2 cellular contexts compared by ENCODE assay signal in the genomic region with DNA sequence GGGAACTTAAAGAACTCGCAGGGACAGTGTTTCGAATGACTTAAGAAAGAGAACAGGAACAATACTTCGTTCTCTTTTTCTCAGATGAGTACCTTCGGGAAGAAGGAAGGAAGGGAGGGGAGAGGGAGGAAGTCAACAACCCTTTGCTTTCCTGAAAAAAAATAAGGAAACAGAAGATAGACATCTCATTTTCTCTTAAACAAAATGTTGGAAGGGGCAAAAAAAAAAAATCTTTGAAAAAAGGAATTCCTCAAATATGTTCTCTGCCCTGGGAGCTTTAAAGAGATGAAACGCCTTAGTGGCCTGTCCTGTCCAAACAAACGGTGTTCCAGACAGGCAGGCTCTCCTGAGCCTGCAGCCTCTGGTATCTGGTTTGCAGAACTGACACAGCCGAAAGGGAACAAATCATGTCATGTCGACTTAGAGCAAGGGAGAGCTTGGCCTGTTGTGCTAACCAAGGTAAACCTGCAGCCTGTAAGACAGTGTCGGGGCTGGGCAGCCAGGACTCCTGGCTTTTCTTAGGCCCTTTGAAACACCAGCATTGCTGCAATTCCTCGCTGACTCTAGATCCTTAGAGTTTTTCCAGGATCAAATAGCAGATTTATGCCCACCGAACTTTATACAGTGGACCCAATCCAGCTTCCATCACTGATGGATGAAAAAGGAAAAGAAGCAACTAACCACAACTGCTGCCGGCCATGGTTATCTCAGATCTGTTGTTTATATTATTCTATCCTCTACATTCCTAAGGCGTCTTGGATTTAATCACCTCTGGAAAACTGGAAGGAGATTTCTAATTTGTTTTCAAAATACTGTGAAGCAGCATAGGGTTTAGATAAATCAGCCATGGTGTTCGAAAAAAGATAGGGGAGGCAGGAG.
A peak's percentile ranks its signal among the peaks of the same experiment; 100 is the strongest.
TF ChIP-seq lines count a peak whose summit lies in the region.

A gene with protein sequence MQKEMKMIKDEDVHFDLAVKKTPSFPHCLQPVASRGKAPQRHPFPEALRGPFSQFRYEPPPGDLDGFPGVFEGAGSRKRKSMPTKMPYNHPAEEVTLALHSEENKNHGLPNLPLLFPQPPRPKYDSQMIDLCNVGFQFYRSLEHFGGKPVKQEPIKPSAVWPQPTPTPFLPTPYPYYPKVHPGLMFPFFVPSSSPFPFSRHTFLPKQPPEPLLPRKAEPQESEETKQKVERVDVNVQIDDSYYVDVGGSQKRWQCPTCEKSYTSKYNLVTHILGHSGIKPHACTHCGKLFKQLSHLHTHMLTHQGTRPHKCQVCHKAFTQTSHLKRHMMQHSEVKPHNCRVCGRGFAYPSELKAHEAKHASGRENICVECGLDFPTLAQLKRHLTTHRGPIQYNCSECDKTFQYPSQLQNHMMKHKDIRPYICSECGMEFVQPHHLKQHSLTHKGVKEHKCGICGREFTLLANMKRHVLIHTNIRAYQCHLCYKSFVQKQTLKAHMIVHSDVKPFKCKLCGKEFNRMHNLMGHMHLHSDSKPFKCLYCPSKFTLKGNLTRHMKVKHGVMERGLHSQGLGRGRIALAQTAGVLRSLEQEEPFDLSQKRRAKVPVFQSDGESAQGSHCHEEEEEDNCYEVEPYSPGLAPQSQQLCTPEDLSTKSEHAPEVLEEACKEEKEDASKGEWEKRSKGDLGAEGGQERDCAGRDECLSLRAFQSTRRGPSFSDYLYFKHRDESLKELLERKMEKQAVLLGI (minus strand): TSS at position 51 of the 879 bp plus-strand sequence. CDS start 45,914 bp downstream, outside the sequence.

TF ChIP-seq in IMR-90, 13 proteins besides CTCF, POLR2A, EP300 and RAD21:
- TF ChIP-seq CEBPB (IDR thresholded peaks at IDR 0.05; ENCODE audit: low read depth, low read length) = no peak
- no peak for TF ChIP-seq BHLHE40 (IDR thresholded peaks at IDR 0.05; ENCODE audit: low read depth, low read length)
- TF ChIP-seq NFE2L2 (IDR thresholded peaks at IDR 0.05; ENCODE audit: low read depth, low read length) = no peak
- no peak for TF ChIP-seq RCOR1 (IDR thresholded peaks at IDR 0.05; ENCODE audit: insufficient replicate concordance, low read length)
- TF ChIP-seq SMC3 (IDR thresholded peaks at IDR 0.05; ENCODE audit: low read depth, low read length) = no peak
- no peak for TF ChIP-seq FOS (IDR thresholded peaks at IDR 0.05; ENCODE audit: low read depth, low read length)
- TF ChIP-seq MXI1 (IDR thresholded peaks at IDR 0.05; ENCODE audit: borderline replicate concordance, low read depth, low read length) = no peak
- TF ChIP-seq MAZ (IDR thresholded peaks at IDR 0.05; ENCODE audit: borderline replicate concordance, low read depth, low read length) = no peak
- no peak for TF ChIP-seq RFX5 (IDR thresholded peaks at IDR 0.05; ENCODE audit: low read depth, low read length)
- TF ChIP-seq ELK1 (IDR thresholded peaks at IDR 0.05; ENCODE audit: borderline replicate concordance, low read depth, low read length) = no peak
- TF ChIP-seq MAFK (IDR thresholded peaks at IDR 0.05; ENCODE audit: low read depth, low read length) = no peak
- TF ChIP-seq CHD1 (IDR thresholded peaks at IDR 0.05; ENCODE audit: low read depth, low read length) = no peak
- no peak for TF ChIP-seq USF2 (IDR thresholded peaks at IDR 0.05; ENCODE audit: low read depth, low read length)

TF ChIP-seq in K562, 482 proteins besides CTCF, POLR2A, EP300 and RAD21:
- TF ChIP-seq GATA2 (CRISPR knock-in tag; IDR thresholded peaks at IDR 0.05) (0 out of 2 replicates have a peak, but pooled peaks have one; percentile 2), ESRRA (IDR thresholded peaks at IDR 0.05; ENCODE audit: borderline replicate concordance, low read depth) (no peak), LCOR (CRISPR knock-in tag; IDR thresholded peaks at IDR 0.05) (no peak), REST (CRISPR knock-in tag; IDR thresholded peaks at IDR 0.05; ENCODE audit: low read depth) (no peak), RBM15 (IDR thresholded peaks at IDR 0.05; ENCODE audit: insufficient read depth, low read length) (no peak), E2F1 (CRISPR knock-in tag; IDR thresholded peaks at IDR 0.05) (no peak), FOXJ2 (tag; IDR thresholded peaks at IDR 0.05) (0 out of 2 replicates have a peak, but pooled peaks have one; percentile 23), CBX8 (IDR thresholded peaks at IDR 0.05; ENCODE audit: borderline replicate concordance, extremely low read depth, low read depth, low read length, poor library complexity, severe bottlenecking) (no peak)
TF ChIP-seq in K562: peak in this region for 2.
